Comparison of ENCODE assay signal across 8 cellular contexts in genomic region chr18:37565138-37565984, GRCh38. TPM values are rescaled to one million over a fixed set of nuclear protein-coding genes. Genes with fewer than 3 reads are reported as not detected.
DNase-seq lines count a peak whose midpoint lies in the region; ATAC-seq and TF ChIP-seq lines count a peak whose summit lies in the region.

TSS of gene CELF4 (minus strand) at chr18:37565798.

- no peaks in the 10 kb centered on the region for H3K9me3 ChIP-seq in SK-N-SH
- H3K9me3 ChIP-seq in osteoblast (ENCODE audit: low read depth, low read length): no peaks in the 10 kb centered on the region

- ATAC-seq in GM21423 (IDR thresholded peaks at IDR 0.05; ENCODE audit: unreplicated experiment) (no peak), HG03378 (IDR thresholded peaks at IDR 0.05; ENCODE audit: unreplicated experiment) (no peak)

- H3K4me2 ChIP-seq in SK-N-SH: peak within 1 kb of the TSS; percentile 81
- peak within 1 kb of the TSS; percentile 74 for H3K4me2 ChIP-seq in osteoblast (ENCODE audit: insufficient read depth, low read length)

- TF ChIP-seq EP300 in SK-N-SH (IDR thresholded peaks at IDR 0.05; ENCODE audit: borderline replicate concordance in 1 of 2, low read depth in 1 of 2, low read length in 1 of 2): no peak

- TF ChIP-seq CTCF in SK-N-SH (IDR thresholded peaks at IDR 0.05) (no peak), fibroblast of villous mesenchyme (IDR thresholded peaks at IDR 0.05; ENCODE audit: insufficient read depth, low read depth, low read length) (no peak), osteoblast (IDR thresholded peaks at IDR 0.05; ENCODE audit: extremely low read depth, low read depth, low read length) (no peak)

- H3K4me3 ChIP-seq in H7 (ENCODE audit: insufficient read depth, low read depth, low read length) (peak within 1 kb of the TSS; percentile 70), SK-N-SH (ENCODE audit: low read depth in 2 of 2, low read length in 1 of 2) (peak within 1 kb of the TSS; percentile 46 to 54), fibroblast of villous mesenchyme (ENCODE audit: low read depth, low read length) (peak within 1 kb of the TSS; percentile 19), osteoblast (ENCODE audit: insufficient read depth, low read length) (peak within 1 kb of the TSS; percentile 64)

- H2AFZ ChIP-seq in SK-N-SH (ENCODE audit: low read depth): peak within 1 kb of the TSS; percentile 83
- peak within 1 kb of the TSS; percentile 82 for H2AFZ ChIP-seq in osteoblast (ENCODE audit: low read length)

- CTCF ChIA-PET in SK-N-SH (lab: Yijun Ruan, JAX): interaction anchor here (0.9 to 3.0 kb wide), 7 partner anchors 13 to 243 kb away, joined by 3 to 9 read pairs (median 5); no protein-coding TSS in a partner anchor

- H3F3A ChIP-seq in SK-N-SH (replicated peaks; ENCODE audit: insufficient read depth): no peaks in the 10 kb centered on the region

- H3K9me2 ChIP-seq in SK-N-SH: no peaks in the 10 kb centered on the region

- H3K79me2 ChIP-seq in SK-N-SH (ENCODE audit: insufficient read depth): no peaks in the 10 kb centered on the region
- H3K79me2 ChIP-seq in osteoblast (ENCODE audit: insufficient read depth, low read length): no peaks in the 10 kb centered on the region

- peak within 1 kb of the TSS in 1 of 2 experiments; percentile 89; a peak in 2 of 4 replicates for H3K27ac ChIP-seq in SK-N-SH (ENCODE audit: low read depth in 2 of 2, low read length in 1 of 2)
- H3K27ac ChIP-seq in osteoblast (ENCODE audit: low read depth, low read length): no peak within 1 kb of the TSS

- H3K9ac ChIP-seq in SK-N-SH: no peak within 1 kb of the TSS

- H3K4me1 ChIP-seq in SK-N-SH (ENCODE audit: control insufficient read depth in 1 of 2, insufficient read depth in 2 of 2, low read depth in 1 of 2, low read length in 1 of 2) (peaks cover 0 to 10% of the 10 kb centered on the region in 2 experiments; a peak in 2 of 4 replicates), osteoblast (ENCODE audit: insufficient read depth, low read length) (no peaks in the 10 kb centered on the region)

- TF ChIP-seq RAD21 in SK-N-SH (IDR thresholded peaks at IDR 0.05; ENCODE audit: low read length): 0 out of 2 replicates have a peak, but pooled peaks have one; percentile 7

- DNase-seq in 8988T: peak; percentile 71
- DNase-seq in H7: peak; percentile 64
- DNase-seq in SK-N-SH: peak; percentile 77
- no peak for DNase-seq in fibroblast of villous mesenchyme (ENCODE audit: low read depth)
- DNase-seq in osteoblast (ENCODE audit: insufficient read length, low spot score, missing footprints): no peak
- DNase-seq in stimulated activated CD4-positive, alpha-beta T cell treated with anti-CD3 and anti-CD28 coated beads, Interleukin-12 subunit alpha, Interleukin-12 subunit beta, amount 100 ng/mL, for 4 hours: no peak

- POLR2A ChIA-PET in SK-N-SH (lab: Yijun Ruan, JAX): interaction anchor here (0.7 to 2.6 kb wide), 3 partner anchors 13 to 18 kb away, joined by 3 to 12 read pairs (median 3); no protein-coding TSS in a partner anchor

- no peaks in the 10 kb centered on the region for H3K36me3 ChIP-seq in H7 (replicated peaks; ENCODE audit: control insufficient read depth, insufficient read depth, low read length)
- H3K36me3 ChIP-seq in SK-N-SH (replicated peaks in 1 of 2; ENCODE audit: control insufficient read depth in 1 of 2, insufficient read depth in 2 of 2, low read length in 1 of 2): no peaks in the 10 kb centered on the region
- no peaks in the 10 kb centered on the region for H3K36me3 ChIP-seq in osteoblast (ENCODE audit: insufficient read depth, low read length)

- WGBS in SK-N-SH (ENCODE audit: low lambda C conversion rate): 3% methylated on average over 47 of the region's 59 CpGs

- H3K27me3 ChIP-seq in H7 (ENCODE audit: control insufficient read depth, insufficient read depth, low read length): peaks cover 76% of the 10 kb centered on the region
- H3K27me3 ChIP-seq in SK-N-SH (ENCODE audit: insufficient read depth): peaks cover 18% of the 10 kb centered on the region
- peaks cover 57% of the 10 kb centered on the region for H3K27me3 ChIP-seq in osteoblast (ENCODE audit: insufficient read depth, low read length)

- no peaks in the 10 kb centered on the region for H4K20me1 ChIP-seq in SK-N-SH (ENCODE audit: insufficient read depth)
- no peaks in the 10 kb centered on the region for H4K20me1 ChIP-seq in osteoblast (ENCODE audit: insufficient read depth, low read length)

TF ChIP-seq in SK-N-SH, 30 proteins besides CTCF, POLR2A, EP300 and RAD21:
- TF ChIP-seq FOXM1 (IDR thresholded peaks at IDR 0.05; ENCODE audit: low read depth): no peak
- peak; percentile 43; the same call in 1 of the 2 replicates for TF ChIP-seq MXI1 (IDR thresholded peaks at IDR 0.05; ENCODE audit: low read depth, low read length)
- no peak for TF ChIP-seq NRF1 (IDR thresholded peaks at IDR 0.05; ENCODE audit: low read depth, low read length)
- TF ChIP-seq USF1 (IDR thresholded peaks at IDR 0.05; ENCODE audit: borderline replicate concordance, low read depth): no peak
- TF ChIP-seq NFIC (IDR thresholded peaks at IDR 0.05; ENCODE audit: borderline replicate concordance): no peak

RNA-seq across cellular contexts. Expression of gene CELF4, which starts in this region (rescaled TPM):
- 2.9 and 3.7 TPM in 2 replicates for total RNA-seq in H7 (2014; rRNA removed; shearing (Covaris generic))
- polyA plus RNA-seq in SK-N-SH (2012; rRNA removed): 0.26 and 0.63 TPM in 2 replicates
- 0.17 and 0.71 TPM in 2 replicates for polyA plus RNA-seq in SK-N-SH (2012; cell fraction: cytosol; rRNA removed)
- 0.30 and 0.83 TPM in 2 replicates for polyA plus RNA-seq in SK-N-SH (2012; cell fraction: nucleus; rRNA removed)
- total RNA-seq in fibroblast of villous mesenchyme (not detected in 2 replicates), osteoblast (not detected in 2 replicates)

Comparison
In these comparisons a context has a peak if more than half of its experiments do, and no peak if none do; other contexts are left out.
1. Peak in DNase-seq, H3K4me3 ChIP-seq and H3K4me2 ChIP-seq in SK-N-SH; RNA of the gene not detected or under 1 TPM.
2. DNase-seq: peak in 8988T (single experiment) and H7 (single experiment); none in fibroblast of villous mesenchyme (single experiment), osteoblast (single experiment) and stimulated activated CD4-positive, alpha-beta T cell treated with anti-CD3 and anti-CD28 coated beads, Interleukin-12 subunit alpha, Interleukin-12 subunit beta, amount 100 ng/mL, for 4 hours (single experiment).
3. H3K4me3 ChIP-seq: peak in every context shown above with its lines; median percentile 70 in H7; 64 in osteoblast; 50 in SK-N-SH; 19 in fibroblast of villous mesenchyme.